Comparison of ENCODE assay signal across 1 cellular context in genomic region chr1:167863921-167864279, GRCh38.
TF ChIP-seq lines count a peak whose summit lies in the region.

No MANE protein-coding gene starts in this region.

TF ChIP-seq in IMR-90, 13 proteins besides CTCF, POLR2A, EP300 and RAD21:
- no peak for TF ChIP-seq MXI1 (IDR thresholded peaks at IDR 0.05; ENCODE audit: borderline replicate concordance, low read depth, low read length)
- TF ChIP-seq RCOR1 (IDR thresholded peaks at IDR 0.05; ENCODE audit: insufficient replicate concordance, low read length), result no peak
- TF ChIP-seq CEBPB (IDR thresholded peaks at IDR 0.05; ENCODE audit: low read depth, low read length), result no peak
- no peak for TF ChIP-seq BHLHE40 (IDR thresholded peaks at IDR 0.05; ENCODE audit: low read depth, low read length)
- TF ChIP-seq RFX5 (IDR thresholded peaks at IDR 0.05; ENCODE audit: low read depth, low read length), result no peak
- TF ChIP-seq NFE2L2 (IDR thresholded peaks at IDR 0.05; ENCODE audit: low read depth, low read length), result no peak
- TF ChIP-seq FOS (IDR thresholded peaks at IDR 0.05; ENCODE audit: low read depth, low read length), result no peak
- TF ChIP-seq ELK1 (IDR thresholded peaks at IDR 0.05; ENCODE audit: borderline replicate concordance, low read depth, low read length), result no peak
- no peak for TF ChIP-seq SMC3 (IDR thresholded peaks at IDR 0.05; ENCODE audit: low read depth, low read length)
- no peak for TF ChIP-seq USF2 (IDR thresholded peaks at IDR 0.05; ENCODE audit: low read depth, low read length)
- no peak for TF ChIP-seq MAZ (IDR thresholded peaks at IDR 0.05; ENCODE audit: borderline replicate concordance, low read depth, low read length)
- no peak for TF ChIP-seq MAFK (IDR thresholded peaks at IDR 0.05; ENCODE audit: low read depth, low read length)
- TF ChIP-seq CHD1 (IDR thresholded peaks at IDR 0.05; ENCODE audit: low read depth, low read length), result no peak
